ENCODE assay signal across 7 cellular contexts in genomic region chr5:14155075-14155474, GRCh38. TPM values are rescaled to one million over a fixed set of nuclear protein-coding genes. Genes with fewer than 3 reads are reported as not detected.
DNase-seq lines count a peak whose midpoint lies in the region; ATAC-seq and TF ChIP-seq lines count a peak whose summit lies in the region.

No MANE protein-coding gene starts in this region.

- H3K27me3 ChIP-seq in Panc1 (ENCODE audit: control insufficient read depth, insufficient read depth, low read length) = no peaks in the 10 kb centered on the region
- H3K27me3 ChIP-seq in subcutaneous abdominal adipose tissue (ENCODE audit: control insufficient read depth in 5 of 5, insufficient read depth in 4 of 5, low read length in 5 of 5) = peaks cover 0 to 2% (median 0%) of the 10 kb centered on the region in 5 donors
- H3K27me3 ChIP-seq in SJCRH30 = no peaks in the 10 kb centered on the region

- H3K4me3 ChIP-seq in Panc1 (ENCODE audit: low read depth in 2 of 2, low read length in 2 of 2) = peak overlapping the region; percentile 16 to 24; a peak in 2 of 4 replicates
- no peak overlapping the region for H3K4me3 ChIP-seq in subcutaneous abdominal adipose tissue (ENCODE audit: low read depth in 1 of 5, low read length in 5 of 5)
- H3K4me3 ChIP-seq in SJCRH30 = no peak overlapping the region
- H3K4me3 ChIP-seq in lower leg skin (ENCODE audit: low read depth, poor library complexity, severe bottlenecking) = no peak overlapping the region

- POLR2A ChIA-PET in Panc1 (lab: Charles Lee) = interaction anchor here (0.7 to 1.3 kb wide), 3 partner anchors 13 to 55 kb away, joined by 3 read pairs; no protein-coding TSS in a partner anchor

- DNase-seq in Panc1 (ENCODE audit: low read depth, low spot score) = no peak
- no peak for DNase-seq in SJCRH30
- no peak for DNase-seq in lower leg skin (ENCODE audit: low spot score in 2 of 2)
- DNase-seq in islet precursor cell = no peak

- 86 to 92% methylated on average over 1 of the region's 1 CpG for WGBS in lower leg skin, 2 donors

- TF ChIP-seq POLR2A in lower leg skin (IDR thresholded peaks at IDR 0.05) = no peak

- no peak overlapping the region for H3K9ac ChIP-seq in subcutaneous abdominal adipose tissue (ENCODE audit: low read length in 5 of 5)

- BruUV-seq in Panc1 (replicated peaks; lab: Mats Ljungman, UMichigan) = no TSS peak

- H3K9me3 ChIP-seq in Panc1 (ENCODE audit: control insufficient read depth, insufficient read depth, low read depth, low read length) (no peaks in the 10 kb centered on the region), subcutaneous abdominal adipose tissue (ENCODE audit: control insufficient read depth in 5 of 5, low read length in 5 of 5) (no peaks in the 10 kb centered on the region), SJCRH30 (replicated peaks) (no peaks in the 10 kb centered on the region)

- H3K36me3 ChIP-seq in Panc1 (ENCODE audit: control insufficient read depth, insufficient read depth, low read length) = peaks cover 6% of the 10 kb centered on the region; the same call in 1 of the 2 replicates
- H3K36me3 ChIP-seq in subcutaneous abdominal adipose tissue (ENCODE audit: control insufficient read depth in 5 of 5, insufficient read depth in 5 of 5, low read length in 5 of 5) = no peaks in the 10 kb centered on the region
- H3K36me3 ChIP-seq in SJCRH30 = no peaks in the 10 kb centered on the region

- CTCF ChIA-PET in Panc1 (lab: Charles Lee) = interaction anchor here (0.6 kb wide), 1 partner anchor 16 kb away, joined by 3 read pairs; no protein-coding TSS in a partner anchor

- in situ Hi-C loops in Panc1 (cut with HindIII; ENCODE audit: low pct_unique_long_range_greater_than_20kb, low sequenced_read_pairs) = no loop called here

- TF ChIP-seq CTCF in Panc1 (IDR thresholded peaks at IDR 0.05) (no peak), lower leg skin (IDR thresholded peaks at IDR 0.05) (no peak)

- intact Hi-C loops in Panc1 (cut with micrococcal nuclease; ENCODE audit: unreplicated experiment) = no loop called here
- intact Hi-C loops in lower leg skin (cut with DNase I; ENCODE audit: low total_unique reads) = no loop called here

- peak; percentile 63 for ATAC-seq in GM19351 (IDR thresholded peaks at IDR 0.05; ENCODE audit: unreplicated experiment)
- ATAC-seq in HG02973 (IDR thresholded peaks at IDR 0.05; ENCODE audit: unreplicated experiment) = peak; percentile 61
- no peak for ATAC-seq in Panc1

- H3K4me1 ChIP-seq in Panc1 (ENCODE audit: control insufficient read depth, insufficient read depth, low read length) = peaks cover 100% of the 10 kb centered on the region
- H3K4me1 ChIP-seq in subcutaneous abdominal adipose tissue (ENCODE audit: control insufficient read depth in 5 of 5, insufficient read depth in 5 of 5, low read length in 5 of 5) = peaks cover 27 to 48% (median 45%) of the 10 kb centered on the region in 5 donors
- peaks cover 14% of the 10 kb centered on the region for H3K4me1 ChIP-seq in SJCRH30

- H3K27ac ChIP-seq in Panc1 (ENCODE audit: low read length) (peak overlapping the region; percentile 99), subcutaneous abdominal adipose tissue (ENCODE audit: low read depth, low read length) (peak overlapping the region; percentile 87), SJCRH30 (no peak overlapping the region)

RNA-seq across cellular contexts. Expression of gene TRIO, which starts 11.9 kb away (rescaled TPM):
- 349 TPM for total RNA-seq in Panc1 (2021; ENCODE audit: unreplicated experiment)
- polyA plus RNA-seq in Panc1 (2012; ENCODE audit: insufficient read length) = 213 TPM
- total RNA-seq in SJCRH30 (2014; rRNA removed; shearing (Covaris generic)) = 67.9 and 82.9 TPM in 2 replicates
- 100 to 1,000 TPM in 1 of 4 donors, 10 to 100 TPM in 3; 47.8 to 101 (median 64.5) TPM for total RNA-seq in lower leg skin

Comparison
In these comparisons a context has a peak if more than half of its experiments do, and no peak if none do; other contexts are left out.
1. H3K4me3 ChIP-seq: peak in Panc1 (2 of 2); none in subcutaneous abdominal adipose tissue (0 of 5), SJCRH30 (single experiment) and lower leg skin (single experiment).